In genomic region chr13:42930136-42930535, GRCh38 we compare ENCODE assay signal across 25 cellular contexts.
"Had no signal": no experiment of that assay in that cellular context is flagged by ENCODE, and none has a peak within 500 bp of the region (broad histone marks: within the 10 kb centered on the region; RNA-seq: fewer than 3 reads in every experiment).

No MANE protein-coding gene starts in this region.

- H3K4me3 Mint-ChIP-seq: mesothelial cell of epicardium; naive thymus-derived CD4-positive, alpha-beta T cell; nephron; stimulated activated naive CD8-positive, alpha-beta T cell treated with anti-CD3 and anti-CD28 coated beads, Interleukin-15, amount 100 ng/mL, for 72 hours; type B pancreatic cell had no signal

- H3K27me3 Mint-ChIP-seq: naive thymus-derived CD4-positive, alpha-beta T cell; stimulated activated naive CD8-positive, alpha-beta T cell treated with anti-CD3 and anti-CD28 coated beads, Interleukin-15, amount 100 ng/mL, for 72 hours; type B pancreatic cell had no signal

- H3K27me3 ChIP-seq: dorsolateral prefrontal cortex, gastrocnemius medialis, left lung, thyroid gland had no signal

- H3K27ac ChIP-seq: dorsolateral prefrontal cortex, gastrocnemius medialis, left lung, psoas muscle, skin epidermis, thyroid gland had no signal

- H3K9me3 ChIP-seq: gastrocnemius medialis, left lung, thyroid gland had no signal

- H3K9me3 Mint-ChIP-seq: naive thymus-derived CD4-positive, alpha-beta T cell had no signal

- ATAC-seq: gastrocnemius medialis; left cardiac atrium; left lung; mucosa of descending colon; naive thymus-derived CD4-positive, alpha-beta T cell; psoas muscle; right cardiac atrium; stimulated activated naive CD8-positive, alpha-beta T cell treated with anti-CD3 and anti-CD28 coated beads, Interleukin-15, amount 100 ng/mL, for 72 hours had no signal

- H3K27ac Mint-ChIP-seq: mesothelial cell of epicardium; naive thymus-derived CD4-positive, alpha-beta T cell; nephron; stimulated activated naive CD8-positive, alpha-beta T cell treated with anti-CD3 and anti-CD28 coated beads, Interleukin-15, amount 100 ng/mL, for 72 hours; type B pancreatic cell had no signal

- H3K36me3 ChIP-seq: gastrocnemius medialis, thyroid gland had no signal

- DNase-seq: cerebellar nuclear complex; dorsolateral prefrontal cortex; effector CD4-positive, alpha-beta T cell; foreskin fibroblast; gastrocnemius medialis; head of caudate nucleus; left cardiac atrium; left lung; mesenchymal stem cell; mucosa of descending colon; naive thymus-derived CD4-positive, alpha-beta T cell; nucleus accumbens; posterior cingulate gyrus; psoas muscle; right cardiac atrium; stimulated activated CD4-positive, alpha-beta T cell treated with anti-CD3 and anti-CD28 coated beads, Interleukin-15, amount 100 ng/mL, for 24 hours; stimulated activated CD4-positive, alpha-beta T cell treated with anti-CD3 and anti-CD28 coated beads, Interleukin-2, amount 100 ng/mL, for 48 hours; stimulated activated CD8-positive, alpha-beta memory T cell treated with anti-CD3 and anti-CD28 coated beads, Interleukin-4, amount 100 ng/mL, for 48 hours; stimulated activated naive CD4-positive, alpha-beta T cell; stimulated activated naive CD8-positive, alpha-beta T cell treated with anti-CD3 and anti-CD28 coated beads, Interleukin-15, amount 100 ng/mL, for 72 hours; thyroid gland had no signal

- H3K4me3 ChIP-seq: dorsolateral prefrontal cortex, gastrocnemius medialis, left lung, mucosa of descending colon, psoas muscle, skin epidermis, thyroid gland had no signal

- H3K4me1 Mint-ChIP-seq: stimulated activated naive CD8-positive, alpha-beta T cell treated with anti-CD3 and anti-CD28 coated beads, Interleukin-15, amount 100 ng/mL, for 72 hours had no signal

- H3K4me1 ChIP-seq: gastrocnemius medialis, left lung, psoas muscle, thyroid gland had no signal
